Comparison of ENCODE assay signal across 18 cellular contexts in the genomic region with DNA sequence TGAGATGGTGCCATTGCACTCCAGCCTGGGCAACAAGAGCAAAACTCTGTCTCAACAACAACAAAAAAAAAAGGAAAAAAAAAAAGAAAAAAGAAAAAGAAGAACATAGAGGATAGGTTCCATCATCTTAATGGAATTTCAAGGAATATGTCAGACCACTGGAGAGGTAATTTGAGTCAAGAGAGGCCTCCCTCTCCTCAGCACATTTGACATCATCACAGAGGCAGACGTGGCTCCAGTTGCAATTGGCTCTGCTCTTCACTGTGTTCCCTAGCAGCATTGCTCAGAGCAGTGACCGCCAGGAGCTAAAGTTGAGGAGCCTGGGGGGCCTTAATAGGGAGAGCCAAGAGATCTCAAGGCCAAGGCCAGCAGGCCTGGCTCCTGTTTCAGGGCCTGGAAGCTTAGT.
A peak's percentile ranks its signal among the peaks of the same experiment; 100 is the strongest.
DNase-seq lines count a peak whose midpoint lies in the region; ATAC-seq, FAIRE-seq and TF ChIP-seq lines count a peak whose summit lies in the region.
"Had no signal": no experiment of that assay in that cellular context is flagged by ENCODE, and none has a peak within 500 bp of the region (broad histone marks: within the 10 kb centered on the region; RNA-seq: fewer than 3 reads in every experiment).

No MANE protein-coding gene starts in this region.

- no peaks in the 10 kb centered on the region for H3K79me1 ChIP-seq in IMR-90 (ENCODE audit: low read depth in 1 of 2, low read length in 2 of 2)

- H3K36me3 Mint-ChIP-seq in activated T-helper 17 cell treated with anti-CD3 and anti-CD28 coated beads, Interleukin-2, amount 50 U/mL, for 72 hours (ENCODE audit: low read depth) = no peaks in the 10 kb centered on the region
- H3K36me3 Mint-ChIP-seq: neural progenitor cell; stimulated activated memory B cell treated with anti-CD40 and anti-IgM and Interleukin-4, amounts not matched to agents 10 μg/mL and 1 μg/mL and 100 μg/mL, for 72 hours had no signal

- no peak overlapping the region for H4K91ac ChIP-seq in IMR-90 (ENCODE audit: insufficient read depth, low read depth, low read length)

- H3K4me1 Mint-ChIP-seq in activated T-helper 17 cell treated with anti-CD3 and anti-CD28 coated beads, Interleukin-2, amount 50 U/mL, for 72 hours = no peaks in the 10 kb centered on the region

- H4K5ac ChIP-seq in IMR-90 (ENCODE audit: low read depth, low read length) = no peak overlapping the region

- H3K9me3 ChIP-seq in IMR-90 (ENCODE audit: control insufficient read depth, insufficient read depth, low read length) (no peaks in the 10 kb centered on the region), kidney (ENCODE audit: control insufficient read depth in 1 of 2, low read length in 2 of 2) (no peaks in the 10 kb centered on the region)

- H3K4ac ChIP-seq in IMR-90 (ENCODE audit: low read depth, low read length) = peak overlapping the region; percentile 24; the same call in 1 of the 2 replicates

- no peaks in the 10 kb centered on the region for H3K27me3 ChIP-seq in IMR-90 (ENCODE audit: control insufficient read depth, insufficient read depth, low read length)
- H3K27me3 ChIP-seq: cardiac muscle cell, neural progenitor cell had no signal

- no peak for TF ChIP-seq RAD21 in IMR-90 (IDR thresholded peaks at IDR 0.05; ENCODE audit: low read length)

- no peak for TF ChIP-seq POLR2A in IMR-90 (IDR thresholded peaks at IDR 0.05; ENCODE audit: low read depth, low read length)

- peak overlapping the region; percentile 51; the same call in 2 of the 3 replicates for H2BK15ac ChIP-seq in IMR-90 (ENCODE audit: low read depth, low read length)

- peak overlapping the region; percentile 39; the same call in 1 of the 2 replicates for H2BK120ac ChIP-seq in IMR-90 (ENCODE audit: low read depth, low read length)

- no TSS peak for BruUV-seq in IMR-90 (replicated peaks; lab: Mats Ljungman, UMichigan)

- no peak overlapping the region for H3K4me3 ChIP-seq in IMR-90 (ENCODE audit: insufficient read depth, low read depth, low read length)
- H3K4me3 ChIP-seq in kidney (ENCODE audit: low read length in 2 of 2) = no peak overlapping the region
- H3K4me3 ChIP-seq: cardiac muscle cell, neural progenitor cell had no signal

- no peak overlapping the region for H2BK5ac ChIP-seq in IMR-90 (ENCODE audit: low read depth, low read length, poor library complexity, severe bottlenecking)

- H3K4me2 ChIP-seq in IMR-90 (ENCODE audit: low read depth, low read length) = no peak overlapping the region
- H3K4me2 ChIP-seq: neural progenitor cell had no signal

- H3K14ac ChIP-seq in IMR-90 (replicated peaks; ENCODE audit: low read depth, low read length) = no peak overlapping the region; the same call in 1 of the 2 replicates

- H3K9me3 Mint-ChIP-seq in activated T-helper 17 cell treated with anti-CD3 and anti-CD28 coated beads, Interleukin-2, amount 50 U/mL, for 72 hours = no peaks in the 10 kb centered on the region

- peak overlapping the region; percentile 40 to 79; a peak in 3 of 4 replicates for H4K8ac ChIP-seq in IMR-90 (ENCODE audit: low read depth in 2 of 2, low read length in 2 of 2)

- H3K4me3 Mint-ChIP-seq in activated T-helper 17 cell treated with anti-CD3 and anti-CD28 coated beads, Interleukin-2, amount 50 U/mL, for 72 hours = no peak overlapping the region
- H3K4me3 Mint-ChIP-seq: neural progenitor cell; stimulated activated memory B cell treated with anti-CD40 and anti-IgM and Interleukin-4, amounts not matched to agents 10 μg/mL and 1 μg/mL and 100 μg/mL, for 72 hours had no signal

- ATAC-seq in IMR-90 (ENCODE audit: low read depth) (peak; percentile 67), HG02870 (IDR thresholded peaks at IDR 0.05; ENCODE audit: unreplicated experiment) (no peak)
- no peak for ATAC-seq in activated T-helper 17 cell treated with anti-CD3 and anti-CD28 coated beads, Interleukin-2, amount 50 U/mL, for 72 hours (replicated peaks)
- ATAC-seq: stimulated activated memory B cell treated with anti-CD40 and anti-IgM and Interleukin-4, amounts not matched to agents 10 μg/mL and 1 μg/mL and 100 μg/mL, for 72 hours had no signal

- in situ Hi-C loops in IMR-90 (cut with MboI; ENCODE audit: low sequenced_read_pairs) = no loop called here

- peak overlapping the region; percentile 71 for H2AFZ ChIP-seq in IMR-90 (replicated peaks; ENCODE audit: low read length, poor library complexity)
- H2AFZ ChIP-seq: neural progenitor cell had no signal

- POLR2A ChIA-PET in IMR-90 (lab: Charles Lee; ENCODE audit: unreplicated experiment) (no interaction called here), RWPE1 (lab: Yijun Ruan, JAX; ENCODE audit: low non-redundant PET) (no interaction called here)

- TF ChIP-seq CTCF in IMR-90 (conservative IDR thresholded peaks at IDR 0.05; ENCODE audit: low read depth, low read length) = no peak
- no peak for TF ChIP-seq CTCF in kidney (IDR thresholded peaks at IDR 0.05; ENCODE audit: borderline replicate concordance, extremely low read depth, insufficient read depth)
- no peak for TF ChIP-seq CTCF in RWPE1 (conservative IDR thresholded peaks at IDR 0.05; ENCODE audit: low read depth)

- no peaks in the 10 kb centered on the region for H4K20me1 ChIP-seq in IMR-90 (ENCODE audit: insufficient read depth, low read length)

- peak; percentile 90 for DNase-seq in IMR-90
- peak; percentile 8 for DNase-seq in cerebellum (ENCODE audit: low spot score)
- DNase-seq in kidney = peak; percentile 89
- DNase-seq in smooth muscle cell of the brain vasculature (ENCODE audit: low read depth, low spot score) = peak; percentile 96
- no peak for DNase-seq in RWPE1 (ENCODE audit: low spot score)
- DNase-seq in islet precursor cell = no peak
- DNase-seq: activated CD4-positive, CD25-positive, alpha-beta regulatory T cell; activated T-cell treated with anti-CD3 and anti-CD28 coated beads, Interleukin-2, amount 50 U/mL, for 1 hour; kidney glomerular epithelial cell; NCI-H526 treated with DMSO at 0.1 percent for 48 hours; stimulated activated CD4-positive, alpha-beta T cell treated with anti-CD3 and anti-CD28 coated beads, Interleukin-1b, Interleukin-23, amount 100 ng/mL, for 48 hours had no signal

- no peak overlapping the region for H3K23ac ChIP-seq in IMR-90 (ENCODE audit: low read depth, low read length)

- H3K56ac ChIP-seq in IMR-90 (ENCODE audit: extremely low read depth, insufficient read depth, low read length) = no peak overlapping the region

- no peaks in the 10 kb centered on the region for H3K27me3 Mint-ChIP-seq in activated T-helper 17 cell treated with anti-CD3 and anti-CD28 coated beads, Interleukin-2, amount 50 U/mL, for 72 hours
- H3K27me3 Mint-ChIP-seq: stimulated activated memory B cell treated with anti-CD40 and anti-IgM and Interleukin-4, amounts not matched to agents 10 μg/mL and 1 μg/mL and 100 μg/mL, for 72 hours had no signal

- no peak overlapping the region for H3K9ac ChIP-seq in IMR-90 (ENCODE audit: low read depth, low read length)
- H3K9ac ChIP-seq in kidney (ENCODE audit: low read length in 2 of 2) = no peak overlapping the region
- H3K9ac ChIP-seq: neural progenitor cell had no signal

- H2BK20ac ChIP-seq in IMR-90 (ENCODE audit: low read depth, low read length) = peak overlapping the region; percentile 72; the same call in 1 of the 2 replicates

- no peak overlapping the region for H3K27ac Mint-ChIP-seq in activated T-helper 17 cell treated with anti-CD3 and anti-CD28 coated beads, Interleukin-2, amount 50 U/mL, for 72 hours
- H3K27ac Mint-ChIP-seq: neural progenitor cell had no signal

- H3K9me1 ChIP-seq in IMR-90 (ENCODE audit: insufficient read depth, low read length) = no peaks in the 10 kb centered on the region; the same call in 1 of the 2 replicates

- H2AK9ac ChIP-seq in IMR-90 (replicated peaks; ENCODE audit: low read depth, low read length, poor library complexity) = no peak overlapping the region

- WGBS in IMR-90 (ENCODE audit: extremely low coverage in 2 of 2, insufficient read length in 1 of 2), 2 experiments = no CpG with 5 or more reads among the region's 2 CpGs

- CTCF ChIA-PET in IMR-90 (lab: Yijun Ruan, JAX) = no interaction called here
- CTCF ChIA-PET in RWPE1 (lab: Yijun Ruan, JAX) = no interaction called here

- 0 out of 2 replicates have a peak overlapping the region, but pooled peaks have one; percentile 18 for H3K27ac ChIP-seq in IMR-90 (ENCODE audit: insufficient read depth, low read length)
- no peak overlapping the region for H3K27ac ChIP-seq in kidney (ENCODE audit: low read depth in 2 of 2, low read length in 2 of 2)
- no peak overlapping the region for H3K27ac ChIP-seq in RWPE1
- H3K27ac ChIP-seq: cardiac muscle cell, epithelial cell of prostate, HL-60, neural progenitor cell had no signal

- intact Hi-C loops in IMR-90 (cut with micrococcal nuclease) (no loop called here), kidney (cut with DNase I) (no loop called here)

- dilution Hi-C loops in IMR-90 (cut with HindIII; ENCODE audit: low sequenced_read_pairs, unreplicated experiment) = no loop called here

- no peaks in the 10 kb centered on the region for H3K36me3 ChIP-seq in IMR-90 (ENCODE audit: control insufficient read depth, insufficient read depth, low read length)
- H3K36me3 ChIP-seq in kidney (ENCODE audit: control insufficient read depth in 1 of 2, insufficient read depth in 2 of 2, low read length in 2 of 2) = no peaks in the 10 kb centered on the region
- H3K36me3 ChIP-seq: cardiac muscle cell, neural progenitor cell had no signal

- no peak for FAIRE-seq in kidney (lab: Jason Lieb, UNC)

- H2AK5ac ChIP-seq in IMR-90 (ENCODE audit: low read depth, low read length) = no peak overlapping the region; the same call in 1 of the 2 replicates

- peak overlapping the region; percentile 25; the same call in 1 of the 2 replicates for H3K18ac ChIP-seq in IMR-90 (ENCODE audit: low read depth, low read length)

- H3K4me1 ChIP-seq in IMR-90 (ENCODE audit: control insufficient read depth, insufficient read depth, low read length) (peaks cover 11% of the 10 kb centered on the region), kidney (ENCODE audit: control insufficient read depth in 1 of 2, insufficient read depth in 1 of 2, low read depth in 1 of 2, low read length in 2 of 2) (peaks cover 0 to 4% of the 10 kb centered on the region in 2 donors)
- H3K4me1 ChIP-seq: neural progenitor cell had no signal

TF ChIP-seq in IMR-90, 13 proteins besides CTCF, POLR2A, EP300 and RAD21 (continues in another document):
- TF ChIP-seq RFX5 (IDR thresholded peaks at IDR 0.05; ENCODE audit: low read depth, low read length) (no peak), NFE2L2 (IDR thresholded peaks at IDR 0.05; ENCODE audit: low read depth, low read length) (no peak), MXI1 (IDR thresholded peaks at IDR 0.05; ENCODE audit: borderline replicate concordance, low read depth, low read length) (no peak), SMC3 (IDR thresholded peaks at IDR 0.05; ENCODE audit: low read depth, low read length) (no peak), CHD1 (IDR thresholded peaks at IDR 0.05; ENCODE audit: low read depth, low read length) (no peak)
- TF ChIP-seq, protein P1, sequence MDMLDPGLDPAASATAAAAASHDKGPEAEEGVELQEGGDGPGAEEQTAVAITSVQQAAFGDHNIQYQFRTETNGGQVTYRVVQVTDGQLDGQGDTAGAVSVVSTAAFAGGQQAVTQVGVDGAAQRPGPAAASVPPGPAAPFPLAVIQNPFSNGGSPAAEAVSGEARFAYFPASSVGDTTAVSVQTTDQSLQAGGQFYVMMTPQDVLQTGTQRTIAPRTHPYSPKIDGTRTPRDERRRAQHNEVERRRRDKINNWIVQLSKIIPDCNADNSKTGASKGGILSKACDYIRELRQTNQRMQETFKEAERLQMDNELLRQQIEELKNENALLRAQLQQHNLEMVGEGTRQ (IDR thresholded peaks at IDR 0.05; ENCODE audit: low read depth, low read length) = no peak

Comparison
In these comparisons a context has a peak if more than half of its experiments do, and no peak if none do; other contexts are left out.
1. DNase-seq: peak in IMR-90 (single experiment), cerebellum (single experiment), kidney (single experiment) and smooth muscle cell of the brain vasculature (single experiment); none in RWPE1 (single experiment) and islet precursor cell (single experiment).